ENCODE assay signal across 8 cellular contexts in genomic region chr14:41604793-41605534, GRCh38. TPM values are rescaled to one million over a fixed set of nuclear protein-coding genes. Genes with fewer than 3 reads are reported as not detected.
A peak's percentile ranks its signal among the peaks of the same experiment; 100 is the strongest.
DNase-seq lines count a peak whose midpoint lies in the region; TF ChIP-seq lines count a peak whose summit lies in the region.

No MANE protein-coding gene starts in this region.

- WGBS in endodermal cell (ENCODE audit: insufficient coverage in 1 of 2, insufficient read length in 1 of 2), 2 experiments = 0% methylated on average over 9 to 29 of the region's 29 CpGs

- H3K4me3 Mint-ChIP-seq in endodermal cell = peak overlapping the region; percentile 86
- H3K4me3 Mint-ChIP-seq in activated CD4-positive, alpha-beta memory T cell treated with anti-CD3 and anti-CD28 coated beads, Interleukin-2, amount 10 ng/mL, durations not matched to agents 7 days and 5 days = no peak overlapping the region

- H3K27me3 Mint-ChIP-seq in endodermal cell (ENCODE audit: insufficient read depth) = peaks cover 39% of the 10 kb centered on the region
- H3K27me3 Mint-ChIP-seq in activated CD4-positive, alpha-beta memory T cell treated with anti-CD3 and anti-CD28 coated beads, Interleukin-2, amount 10 ng/mL, durations not matched to agents 7 days and 5 days = peaks cover 60% of the 10 kb centered on the region

- POLR2A ChIA-PET in activated CD4-positive, alpha-beta memory T cell treated with anti-CD3 and anti-CD28 coated beads, Interleukin-2, amount 10 ng/mL, durations not matched to agents 7 days and 5 days (lab: Charles Lee) = no interaction called here

- H3K9me3 ChIP-seq in endodermal cell (ENCODE audit: control insufficient read depth, low read length) = no peaks in the 10 kb centered on the region
- H3K9me3 ChIP-seq in mucosa of rectum (ENCODE audit: control insufficient read depth in 2 of 2, low read length in 2 of 2) = no peaks in the 10 kb centered on the region

- H3K4me1 ChIP-seq in endodermal cell (ENCODE audit: control insufficient read depth, insufficient read depth, low read length) = no peaks in the 10 kb centered on the region
- no peaks in the 10 kb centered on the region for H3K4me1 ChIP-seq in mucosa of rectum (ENCODE audit: control insufficient read depth in 2 of 2, insufficient read depth in 2 of 2, low read length in 2 of 2)

- peaks cover 58% of the 10 kb centered on the region for H3K27me3 ChIP-seq in endodermal cell (ENCODE audit: control insufficient read depth, insufficient read depth, low read length, poor library complexity, severe bottlenecking)
- H3K27me3 ChIP-seq in mucosa of rectum (ENCODE audit: control insufficient read depth in 2 of 2, insufficient read depth in 2 of 2, low read length in 2 of 2) = peaks cover 18 to 39% of the 10 kb centered on the region in 2 donors

- H3K27ac Mint-ChIP-seq in endodermal cell = peak overlapping the region; percentile 87
- no peak overlapping the region for H3K27ac Mint-ChIP-seq in activated CD4-positive, alpha-beta memory T cell treated with anti-CD3 and anti-CD28 coated beads, Interleukin-2, amount 10 ng/mL, durations not matched to agents 7 days and 5 days

- H3K9ac ChIP-seq in endodermal cell (ENCODE audit: extremely low read depth, low read length, poor library complexity, severe bottlenecking) (peak overlapping the region; percentile 65), mucosa of rectum (ENCODE audit: low read depth in 1 of 2, low read length in 2 of 2) (no peak overlapping the region)

- peaks cover 33% of the 10 kb centered on the region for H3K4me1 Mint-ChIP-seq in endodermal cell
- H3K4me1 Mint-ChIP-seq in activated CD4-positive, alpha-beta memory T cell treated with anti-CD3 and anti-CD28 coated beads, Interleukin-2, amount 10 ng/mL, durations not matched to agents 7 days and 5 days = peaks cover 22% of the 10 kb centered on the region

- no peak for TF ChIP-seq CTCF in endodermal cell (conservative IDR thresholded peaks at IDR 0.05)

- CTCF ChIA-PET in activated CD4-positive, alpha-beta memory T cell treated with anti-CD3 and anti-CD28 coated beads, Interleukin-2, amount 10 ng/mL, durations not matched to agents 7 days and 5 days (lab: Charles Lee) = no interaction called here

- H3K36me3 Mint-ChIP-seq in endodermal cell (ENCODE audit: low read depth) = no peaks in the 10 kb centered on the region
- H3K36me3 Mint-ChIP-seq in activated CD4-positive, alpha-beta memory T cell treated with anti-CD3 and anti-CD28 coated beads, Interleukin-2, amount 10 ng/mL, durations not matched to agents 7 days and 5 days (ENCODE audit: low read depth) = no peaks in the 10 kb centered on the region

- no peaks in the 10 kb centered on the region for H3K9me3 Mint-ChIP-seq in endodermal cell
- H3K9me3 Mint-ChIP-seq in activated CD4-positive, alpha-beta memory T cell treated with anti-CD3 and anti-CD28 coated beads, Interleukin-2, amount 10 ng/mL, durations not matched to agents 7 days and 5 days = no peaks in the 10 kb centered on the region

- peak overlapping the region; percentile 97 for H3K4me3 ChIP-seq in endodermal cell (ENCODE audit: low read length)
- peak overlapping the region; percentile 48 to 50 for H3K4me3 ChIP-seq in mucosa of rectum (ENCODE audit: low read length in 2 of 2)

- no peaks in the 10 kb centered on the region for H3K36me3 ChIP-seq in endodermal cell (ENCODE audit: control insufficient read depth, insufficient read depth, low read length)
- H3K36me3 ChIP-seq in mucosa of rectum (ENCODE audit: control insufficient read depth in 2 of 2, insufficient read depth in 2 of 2, low read length in 2 of 2) = no peaks in the 10 kb centered on the region

- H3K27ac ChIP-seq in endodermal cell (ENCODE audit: low read depth, low read length) = peak overlapping the region; percentile 19
- no peak overlapping the region for H3K27ac ChIP-seq in mucosa of rectum (ENCODE audit: low read depth in 2 of 2, low read length in 2 of 2)

- DNase-seq in DMS 273 (lab: John Stamatoyannopoulos, UW; ENCODE audit: unreplicated experiment) (peak; percentile 90), NCI-H2171 treated with DMSO at 0.1 percent for 48 hours (lab: John Stamatoyannopoulos, UW) (peak; percentile 79), endodermal cell (peak; percentile 94), NCI-H2227 treated with DMSO at 0.1 percent for 48 hours (lab: John Stamatoyannopoulos, UW) (no peak), SHP77 (lab: John Stamatoyannopoulos, UW) (no peak)
- no peak for DNase-seq in activated CD4-positive, alpha-beta memory T cell treated with anti-CD3 and anti-CD28 coated beads, Interleukin-2, amount 10 ng/mL, durations not matched to agents 7 days and 5 days
- no peak for DNase-seq in stimulated activated naive CD4-positive, alpha-beta T cell (lab: John Stamatoyannopoulos, UW)

RNA-seq across cellular contexts. Expression of gene LRFN5, which starts 1.7 kb away (rescaled TPM):
- total RNA-seq in endodermal cell = 1 to 10 TPM; 1.4 to 3.2 TPM
- 2.7 TPM for polyA plus RNA-seq in endodermal cell (2013, experiment 1 of 2)
- polyA plus RNA-seq in endodermal cell (2013, experiment 2 of 2) = 2.5 TPM
- not detected for total RNA-seq in activated CD4-positive, alpha-beta memory T cell treated with anti-CD3 and anti-CD28 coated beads, Interleukin-2, amount 10 ng/mL, durations not matched to agents 7 days and 5 days

Comparison
In these comparisons a context has a peak if more than half of its experiments do, and no peak if none do; other contexts are left out.
1. DNase-seq: peak in DMS 273 (single experiment), NCI-H2171 treated with DMSO at 0.1 percent for 48 hours (single experiment) and endodermal cell (single experiment); none in NCI-H2227 treated with DMSO at 0.1 percent for 48 hours (single experiment), activated CD4-positive, alpha-beta memory T cell treated with anti-CD3 and anti-CD28 coated beads, Interleukin-2, amount 10 ng/mL, durations not matched to agents 7 days and 5 days (single experiment), stimulated activated naive CD4-positive, alpha-beta T cell (0 of 6) and SHP77 (0 of 2).